ENCODE assay signal across 8 cellular contexts in genomic region chr7:66205736-66206080, GRCh38. TPM values are rescaled to one million over a fixed set of nuclear protein-coding genes. Genes with fewer than 3 reads are reported as not detected.
A peak's percentile ranks its signal among the peaks of the same experiment; 100 is the strongest.
DNase-seq lines count a peak whose midpoint lies in the region; ATAC-seq, FAIRE-seq and TF ChIP-seq lines count a peak whose summit lies in the region.

No MANE protein-coding gene starts in this region.

- no peaks in the 10 kb centered on the region for H3F3A ChIP-seq in MM.1S (ENCODE audit: insufficient read depth, low read length)

- peaks cover 23% of the 10 kb centered on the region for H3K79me2 ChIP-seq in MM.1S (ENCODE audit: low read length)

- peak overlapping the region; percentile 75 for H3K4me2 ChIP-seq in MM.1S (ENCODE audit: low read depth, low read length)

- H3K27ac ChIP-seq in MM.1S (ENCODE audit: low read length) (no peak overlapping the region), lower lobe of right lung (peak overlapping the region; percentile 79), thymus (ENCODE audit: low read depth) (no peak overlapping the region)

- H3K4me1 ChIP-seq in MM.1S (ENCODE audit: low read length) (no peaks in the 10 kb centered on the region), lower lobe of right lung (peaks cover 28% of the 10 kb centered on the region), thymus (ENCODE audit: control insufficient read depth, insufficient read depth, low read length) (peaks cover 6% of the 10 kb centered on the region)

- peak overlapping the region; percentile 72 for H2AFZ ChIP-seq in MM.1S (ENCODE audit: low read length)

- no peaks in the 10 kb centered on the region for H3K27me3 ChIP-seq in MM.1S (replicated peaks; ENCODE audit: insufficient read depth, low read length)
- no peaks in the 10 kb centered on the region for H3K27me3 ChIP-seq in bronchial epithelial cell (ENCODE audit: control insufficient read depth, insufficient read depth, low read length)
- no peaks in the 10 kb centered on the region for H3K27me3 ChIP-seq in lower lobe of right lung (ENCODE audit: low read depth)
- H3K27me3 ChIP-seq in thymus (ENCODE audit: control insufficient read depth, insufficient read depth), result peaks cover 14% of the 10 kb centered on the region

- no peak for TF ChIP-seq CTCF in MM.1S (IDR thresholded peaks at IDR 0.05; ENCODE audit: low read length)
- no peak for TF ChIP-seq CTCF in bronchial epithelial cell (IDR thresholded peaks at IDR 0.05; ENCODE audit: insufficient read depth, low read length, severe bottlenecking)
- TF ChIP-seq CTCF in lower lobe of right lung (IDR thresholded peaks at IDR 0.05), result no peak

- H3K9me3 ChIP-seq in MM.1S (replicated peaks; ENCODE audit: insufficient read depth, low read length) (no peaks in the 10 kb centered on the region), lower lobe of right lung (no peaks in the 10 kb centered on the region), thymus (ENCODE audit: control insufficient read depth) (no peaks in the 10 kb centered on the region)

- H3K9ac ChIP-seq in MM.1S (ENCODE audit: low read length), result peak overlapping the region; percentile 77

- intact Hi-C loops in lower lobe of right lung (cut with DNase I), result no loop called here

- H3K4me3 ChIP-seq in MM.1S (ENCODE audit: low read length) (peak overlapping the region; percentile 93), bronchial epithelial cell (ENCODE audit: low read depth, low read length) (peak overlapping the region; percentile 93), lower lobe of right lung (peak overlapping the region; percentile 98), thymus (ENCODE audit: low read length) (peak overlapping the region; percentile 68)

- ATAC-seq in GM19397 (IDR thresholded peaks at IDR 0.05; ENCODE audit: unreplicated experiment) (peak; percentile 5), lower lobe of right lung (peak; percentile 10 to 23), GM18502 (IDR thresholded peaks at IDR 0.05; ENCODE audit: poor library complexity, unreplicated experiment) (no peak)

- in situ Hi-C loops in KBM-7 (cut with MboI; ENCODE audit: low pct_unique_long_range_greater_than_20kb, low sequenced_read_pairs), result no loop called here

- no peaks in the 10 kb centered on the region for H3K9me2 ChIP-seq in MM.1S (replicated peaks; ENCODE audit: insufficient read depth, low read length)

- H4K20me1 ChIP-seq in MM.1S (ENCODE audit: insufficient read depth, low read length), result no peaks in the 10 kb centered on the region

- FAIRE-seq in bronchial epithelial cell (lab: Jason Lieb, UNC), result no peak

- 12% methylated on average over 23 of the region's 23 CpGs for WGBS in thymus

- DNase-seq in MM.1S, result peak; percentile 13
- no peak for DNase-seq in bronchial epithelial cell (ENCODE audit: low read depth)
- DNase-seq in lower lobe of right lung, result no peak
- DNase-seq in DMS 273 treated with DMSO at 0.1 percent for 48 hours (lab: John Stamatoyannopoulos, UW), result no peak
- DNase-seq in KBM-7, result no peak

- H3K36me3 ChIP-seq in MM.1S (replicated peaks; ENCODE audit: insufficient read depth, low read length) (no peaks in the 10 kb centered on the region), bronchial epithelial cell (ENCODE audit: control insufficient read depth, insufficient read depth, low read length) (no peaks in the 10 kb centered on the region), lower lobe of right lung (no peaks in the 10 kb centered on the region), thymus (ENCODE audit: control insufficient read depth, insufficient read depth) (no peaks in the 10 kb centered on the region)

RNA-seq across cellular contexts. Expression of gene TPST1, which starts 0.6 kb away (rescaled TPM):
- 24.7 and 31.4 TPM in 2 replicates for total RNA-seq in bronchial epithelial cell
- total RNA-seq in lower lobe of right lung, result 16.7 TPM
- 4.7 TPM for polyA plus RNA-seq in thymus
